8 cellular contexts compared by ENCODE assay signal in the genomic region with DNA sequence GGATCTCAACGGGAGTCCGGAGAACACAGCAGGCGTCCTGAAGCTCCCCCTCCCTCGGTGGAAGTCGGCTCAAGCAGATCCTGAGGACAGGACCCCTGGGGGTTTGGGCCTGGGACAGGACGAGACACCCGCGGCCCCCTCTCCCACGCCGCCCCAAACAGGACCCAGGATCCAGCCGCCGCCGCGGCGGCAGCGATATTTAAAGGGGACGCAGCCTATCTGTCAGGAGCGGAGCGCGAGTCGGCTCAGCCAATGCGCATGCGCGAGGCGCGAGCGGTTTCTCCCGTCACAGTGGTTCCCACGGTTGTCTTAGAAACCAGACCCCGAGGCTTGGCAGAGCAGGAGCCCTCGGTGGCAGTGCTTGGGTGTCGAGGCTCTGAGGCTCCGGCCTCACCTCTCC.
DNase-seq lines count a peak whose midpoint lies in the region; ATAC-seq, FAIRE-seq and TF ChIP-seq lines count a peak whose summit lies in the region.
"Not testable (repeated sequence)": the region's sequence is repeated elsewhere in the genome, so short reads cannot be mapped to it uniquely, and the experiment has no call there.

No MANE protein-coding gene starts in this region.

- H3K27me3 ChIP-seq in Panc1 (ENCODE audit: control insufficient read depth, insufficient read depth, low read length); K562 (ENCODE audit: control insufficient read depth in 2 of 2, insufficient read depth in 2 of 2, low read length in 2 of 2); right lobe of liver; upper lobe of right lung: not testable (repeated sequence)

- not testable (repeated sequence) for DNase-seq in Panc1 (ENCODE audit: low read depth, low spot score); K562 (ENCODE audit: extremely low read depth in 1 of 4, low spot score in 3 of 4); right lobe of liver; upper lobe of right lung

- in situ Hi-C loops in Panc1 (cut with HindIII; ENCODE audit: low pct_unique_long_range_greater_than_20kb, low sequenced_read_pairs), result not testable (repeated sequence)
- in situ Hi-C loops in K562 (cut with MboI), result loop anchor here (25.0 kb wide), 1 partner anchor 194 kb away; no protein-coding TSS in a partner anchor

- not testable (repeated sequence) for H3K79me2 ChIP-seq in K562 (ENCODE audit: control insufficient read depth, insufficient read depth, low read length)

- H3K9me1 ChIP-seq in K562 (ENCODE audit: control insufficient read depth, insufficient read depth, low read length), result not testable (repeated sequence)

- not testable (repeated sequence) for H3K4me3 ChIP-seq in Panc1 (ENCODE audit: low read depth in 2 of 2, low read length in 2 of 2); K562; right lobe of liver; upper lobe of right lung

- TF ChIP-seq EP300 in K562 (IDR thresholded peaks at IDR 0.05; ENCODE audit: low read length), result not testable (repeated sequence)

- TF ChIP-seq POLR2A in K562 (conservative IDR thresholded peaks at IDR 0.05); right lobe of liver (IDR thresholded peaks at IDR 0.05): not testable (repeated sequence)

- not testable (repeated sequence) for H3K4me2 ChIP-seq in K562 (ENCODE audit: insufficient read depth, low read length)

- not testable (repeated sequence) for H3K9ac ChIP-seq in K562 (ENCODE audit: insufficient read depth in 1 of 2, low read depth in 2 of 2, low read length in 2 of 2)

- CTCF ChIA-PET in Panc1 (lab: Charles Lee); K562 (lab: Yijun Ruan, JAX; ENCODE audit: low intra/inter-chr PET ratio): not testable (repeated sequence)

- H3K36me3 ChIP-seq in Panc1 (ENCODE audit: control insufficient read depth, insufficient read depth, low read length); K562 (ENCODE audit: control insufficient read depth, insufficient read depth, low read length); right lobe of liver; upper lobe of right lung: not testable (repeated sequence)

- not testable (repeated sequence) for H3K9me3 ChIP-seq in Panc1 (ENCODE audit: control insufficient read depth, insufficient read depth, low read depth, low read length); K562 (replicated peaks; ENCODE audit: control insufficient read depth, insufficient read depth, low read depth, low read length); right lobe of liver; upper lobe of right lung

- not testable (repeated sequence) for H3K4me1 ChIP-seq in Panc1 (ENCODE audit: control insufficient read depth, insufficient read depth, low read length); K562 (replicated peaks in 1 of 2; ENCODE audit: control insufficient read depth in 2 of 2, insufficient read depth in 2 of 2, low read length in 2 of 2); right lobe of liver; upper lobe of right lung

- not testable (repeated sequence) for H4K20me1 ChIP-seq in K562 (replicated peaks; ENCODE audit: control insufficient read depth, insufficient read depth, low read length)

- H3K27ac ChIP-seq in Panc1 (ENCODE audit: low read length); K562 (ENCODE audit: extremely low read depth, low read depth, low read length); right lobe of liver; upper lobe of right lung: not testable (repeated sequence)

- POLR2A ChIA-PET in Panc1 (lab: Charles Lee); K562 (lab: Yijun Ruan, JAX): not testable (repeated sequence)

- not testable (repeated sequence) for H2AFZ ChIP-seq in K562 (ENCODE audit: low read depth, low read length)

- not testable (repeated sequence) for BruUV-seq in Panc1 (replicated peaks; lab: Mats Ljungman, UMichigan); K562 (replicated peaks; lab: Mats Ljungman, UMichigan)

- intact Hi-C loops in Panc1 (cut with micrococcal nuclease; ENCODE audit: unreplicated experiment); K562 (cut with micrococcal nuclease); right lobe of liver (cut with DNase I); upper lobe of right lung (cut with DNase I): not testable (repeated sequence)

- not testable (repeated sequence) for FAIRE-seq in K562 (lab: Jason Lieb, UNC)

- TF ChIP-seq RAD21 in K562 (CRISPR knock-in tag; conservative IDR thresholded peaks at IDR 0.05 in 1 of 2, IDR thresholded peaks at IDR 0.05 in 1 of 2), result not testable (repeated sequence)

- ATAC-seq in GM18909 (IDR thresholded peaks at IDR 0.05; ENCODE audit: poor library complexity, unreplicated experiment) (peak; percentile 82), GM21423 (IDR thresholded peaks at IDR 0.05; ENCODE audit: unreplicated experiment) (peak; percentile 77), HG02642 (IDR thresholded peaks at IDR 0.05; ENCODE audit: poor library complexity, unreplicated experiment) (peak; percentile 76), HG03108 (IDR thresholded peaks at IDR 0.05; ENCODE audit: unreplicated experiment) (peak; percentile 68), Panc1 (peak; percentile 84), K562 (peak; percentile 94), right lobe of liver (peak; percentile 79 to 88 (median 84)), upper lobe of right lung (peak; percentile 88)

- TF ChIP-seq CTCF in Panc1 (IDR thresholded peaks at IDR 0.05); K562 (IDR thresholded peaks at IDR 0.05 in 2 of 3, conservative IDR thresholded peaks at IDR 0.05 in 1 of 3; ENCODE audit: insufficient read depth in 2 of 3, low read depth in 1 of 3, low read length in 3 of 3); right lobe of liver (IDR thresholded peaks at IDR 0.05); upper lobe of right lung (IDR thresholded peaks at IDR 0.05): not testable (repeated sequence)

- WGBS in K562 (ENCODE audit: insufficient coverage, low coverage, missing lambda C conversion rate), result no CpG with 5 or more reads among the region's 33 CpGs
- no CpG with 5 or more reads among the region's 33 CpGs for WGBS in right lobe of liver (ENCODE audit: insufficient coverage, low coverage, low lambda C conversion rate, missing lambda C conversion rate)
